ENCODE assay signal across 20 cellular contexts in the genomic region with DNA sequence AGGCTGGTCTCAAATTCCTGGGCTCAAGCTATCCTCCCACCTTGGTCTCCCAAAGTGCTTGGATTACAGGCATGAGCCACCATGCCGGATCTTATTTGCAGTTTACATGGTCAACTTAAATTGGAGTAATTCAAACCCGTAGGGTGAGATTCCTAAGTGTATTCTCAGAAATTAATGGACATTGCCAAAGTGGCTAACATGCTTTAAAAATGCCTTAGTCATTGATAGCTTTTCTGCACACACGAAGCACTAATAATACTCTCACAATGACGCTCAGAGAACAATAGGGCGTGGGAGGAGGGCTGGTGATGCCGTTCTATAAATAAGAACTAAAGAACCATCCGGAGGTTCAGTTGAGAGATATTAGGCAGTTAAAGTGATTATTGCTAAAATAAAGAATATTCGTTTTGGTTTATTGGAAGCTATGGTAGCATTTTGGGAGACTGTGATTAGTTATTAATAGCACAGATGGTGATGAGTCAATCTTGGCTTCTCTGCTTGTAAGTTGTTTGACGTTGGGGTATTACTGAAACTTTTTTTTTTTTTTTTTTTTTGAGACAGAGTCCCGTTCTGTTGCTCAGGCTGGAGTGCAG.
DNase-seq lines count a peak whose midpoint lies in the region; ATAC-seq, FAIRE-seq and TF ChIP-seq lines count a peak whose summit lies in the region.
"Had no signal": no experiment of that assay in that cellular context is flagged by ENCODE, and none has a peak within 500 bp of the region (broad histone marks: within the 10 kb centered on the region; RNA-seq: fewer than 3 reads in every experiment).

No MANE protein-coding gene starts in this region.

- no TSS peak for BruUV-seq in GM12878 (replicated peaks; lab: Mats Ljungman, UMichigan)

- H2AK5ac ChIP-seq in mesenchymal stem cell (ENCODE audit: low read length, severe bottlenecking): no peak overlapping the region

- H3K4ac ChIP-seq in mesenchymal stem cell (ENCODE audit: low read depth in 1 of 2, low read length in 2 of 2): no peak overlapping the region

- H3K9me3 ChIP-seq in GM12878 (replicated peaks; ENCODE audit: control insufficient read depth, insufficient read depth, low read length) (no peaks in the 10 kb centered on the region), mesenchymal stem cell (ENCODE audit: control insufficient read depth, low read length) (no peaks in the 10 kb centered on the region), spleen (no peaks in the 10 kb centered on the region)
- H3K9me3 ChIP-seq in naive thymus-derived CD4-positive, alpha-beta T cell (ENCODE audit: control insufficient read depth in 2 of 3, low read length in 3 of 3): no peaks in the 10 kb centered on the region
- H3K9me3 ChIP-seq: BE2C, neutrophil had no signal

- no peaks in the 10 kb centered on the region for H3K36me3 Mint-ChIP-seq in naive thymus-derived CD4-positive, alpha-beta T cell
- H3K36me3 Mint-ChIP-seq: memory B cell; stimulated activated memory B cell treated with anti-CD40 and anti-IgM and Interleukin-4, amounts not matched to agents 10 μg/mL and 1 μg/mL and 100 μg/mL, for 72 hours had no signal

- H3K18ac ChIP-seq in mesenchymal stem cell (ENCODE audit: low read depth in 1 of 2, low read length in 2 of 2): no peak overlapping the region

- no peak overlapping the region for H2BK5ac ChIP-seq in mesenchymal stem cell (ENCODE audit: low read depth, low read length, poor library complexity, severe bottlenecking)

- no peak overlapping the region for H3K4me3 ChIP-seq in GM12878
- no peak overlapping the region for H3K4me3 ChIP-seq in mesenchymal stem cell (ENCODE audit: insufficient read depth in 1 of 2, low read depth in 1 of 2, low read length in 2 of 2)
- H3K4me3 ChIP-seq in naive thymus-derived CD4-positive, alpha-beta T cell (ENCODE audit: low read length): no peak overlapping the region
- H3K4me3 ChIP-seq in spleen: no peak overlapping the region
- H3K4me3 ChIP-seq: dorsolateral prefrontal cortex had no signal

- H4K8ac ChIP-seq in mesenchymal stem cell (ENCODE audit: low read length): no peak overlapping the region

- H3K27me3 ChIP-seq in GM12878 (replicated peaks in 1 of 2; ENCODE audit: control insufficient read depth in 2 of 2, insufficient read depth in 2 of 2, low read length in 1 of 2): no peaks in the 10 kb centered on the region
- peaks cover 0 to 5% of the 10 kb centered on the region in 2 experiments for H3K27me3 ChIP-seq in mesenchymal stem cell (ENCODE audit: control insufficient read depth in 1 of 2, insufficient read depth in 1 of 2, low read length in 2 of 2)
- no peaks in the 10 kb centered on the region for H3K27me3 ChIP-seq in naive thymus-derived CD4-positive, alpha-beta T cell (ENCODE audit: control insufficient read depth in 2 of 2, insufficient read depth in 2 of 2, low read length in 2 of 2)
- H3K27me3 ChIP-seq in spleen (replicated peaks in 1 of 7): no peaks in the 10 kb centered on the region
- H3K27me3 ChIP-seq: BE2C, dorsolateral prefrontal cortex, neutrophil had no signal

- SMC1A ChIA-PET in GM12878 (lab: Charles Lee; ENCODE audit: uncharacterized antibody, unreplicated experiment): interaction anchor here (0.8 to 1.2 kb wide), 2 partner anchors 55 to 87 kb away, joined by 3 to 4 read pairs; no protein-coding TSS in a partner anchor

- TF ChIP-seq EP300 in GM12878 (IDR thresholded peaks at IDR 0.05; ENCODE audit: borderline replicate concordance in 1 of 2, control insufficient read depth in 1 of 2, low read depth in 2 of 2, low read length in 2 of 2): peak; percentile 65 to 77; a peak in 2 of 4 replicates

- no peak for TF ChIP-seq POLR2A in GM12878 (IDR thresholded peaks at IDR 0.05; ENCODE audit: low read depth, low read length)
- TF ChIP-seq POLR2A in spleen (IDR thresholded peaks at IDR 0.05): no peak

- H4K20me1 ChIP-seq in GM12878 (ENCODE audit: control insufficient read depth, insufficient read depth): no peaks in the 10 kb centered on the region

- H3K4me2 ChIP-seq in GM12878 (ENCODE audit: control insufficient read depth, insufficient read depth): peak overlapping the region; percentile 25; the same call in 1 of the 2 replicates
- H3K4me2 ChIP-seq in mesenchymal stem cell (ENCODE audit: low read length, poor library complexity, severe bottlenecking): no peak overlapping the region

- no peak for TF ChIP-seq CTCF in GM10248 (IDR thresholded peaks at IDR 0.05; ENCODE audit: control extremely low read depth, extremely low read depth, low read depth, missing control alignments)
- TF ChIP-seq CTCF in GM12878 (IDR thresholded peaks at IDR 0.05 in 2 of 3, conservative IDR thresholded peaks at IDR 0.05 in 1 of 3; ENCODE audit: control insufficient read depth in 2 of 3, extremely low read depth in 1 of 3, insufficient read depth in 1 of 3, low read depth in 3 of 3, low read length in 3 of 3): no peak
- TF ChIP-seq CTCF in spleen (IDR thresholded peaks at IDR 0.05 in 8 of 11, conservative IDR thresholded peaks at IDR 0.05 in 3 of 11): no peak

- 12% methylated on average over 9 of the region's 10 CpGs for WGBS in GM12878 (ENCODE audit: insufficient coverage, insufficient replicate concordance, low lambda C conversion rate, missing lambda C conversion rate)
- 90% methylated on average over 9 of the region's 10 CpGs for WGBS in mesenchymal stem cell
- WGBS in spleen, 5 donors: 49 to 78% (median 67%) methylated on average over 10 of the region's 10 CpGs

- peaks cover 0 to 9% (median 4%) of the 10 kb centered on the region in 5 donors for H3K27me3 Mint-ChIP-seq in naive thymus-derived CD4-positive, alpha-beta T cell
- H3K27me3 Mint-ChIP-seq: activated B cell treated with CpG ODN at 0.5 μM for 24 hours had no signal

- in situ Hi-C loops in GM12878 (cut with MboI): no loop called here

- no peaks in the 10 kb centered on the region for H3K79me2 ChIP-seq in GM12878 (ENCODE audit: control insufficient read depth, insufficient read depth, low read length)

- H3K4me3 Mint-ChIP-seq in naive thymus-derived CD4-positive, alpha-beta T cell: no peak overlapping the region
- H3K4me3 Mint-ChIP-seq: activated B cell treated with CpG ODN at 0.5 μM for 24 hours; memory B cell; stimulated activated memory B cell treated with anti-CD40 and anti-IgM and Interleukin-4, amounts not matched to agents 10 μg/mL and 1 μg/mL and 100 μg/mL, for 72 hours had no signal

- H3K23ac ChIP-seq in mesenchymal stem cell (ENCODE audit: low read length in 2 of 2): no peak overlapping the region

- no peak for FAIRE-seq in GM12878 (lab: Jason Lieb, UNC)

- H2AFZ ChIP-seq in GM12878 (ENCODE audit: control insufficient read depth, low read depth, low read length) (no peak overlapping the region; the same call in 1 of the 2 replicates), mesenchymal stem cell (ENCODE audit: low read depth, low read length) (no peak overlapping the region)

- H2BK15ac ChIP-seq in mesenchymal stem cell (ENCODE audit: low read depth, poor library complexity, severe bottlenecking): no peak overlapping the region

- peak; percentile 80 for ATAC-seq in HG02973 (IDR thresholded peaks at IDR 0.05; ENCODE audit: unreplicated experiment)
- ATAC-seq in GM12878: peak; percentile 92
- no peak for ATAC-seq in naive thymus-derived CD4-positive, alpha-beta T cell
- ATAC-seq: stimulated activated memory B cell treated with anti-CD40 and anti-IgM and Interleukin-4, amounts not matched to agents 10 μg/mL and 1 μg/mL and 100 μg/mL, for 72 hours had no signal

- no peak for TF ChIP-seq RAD21 in GM12878 (IDR thresholded peaks at IDR 0.05; ENCODE audit: insufficient read depth, low read depth, low read length)

- no peak overlapping the region for H4K91ac ChIP-seq in mesenchymal stem cell (ENCODE audit: low read length)

- H3K79me1 ChIP-seq in mesenchymal stem cell (replicated peaks; ENCODE audit: low read length, poor library complexity, severe bottlenecking): no peaks in the 10 kb centered on the region

- POLR2A ChIA-PET in GM10248 (lab: Yijun Ruan, JAX) (no interaction called here), GM12878 (lab: Charles Lee) (interaction anchor here (0.6 to 0.7 kb wide), 4 partner anchors 9 to 545 kb away, joined by 3 to 8 read pairs (median 6); no protein-coding TSS in a partner anchor)
- POLR2A ChIA-PET in naive thymus-derived CD4-positive, alpha-beta T cell (lab: Charles Lee): no interaction called here

- H2BK120ac ChIP-seq in mesenchymal stem cell (ENCODE audit: low read depth, low read length): no peak overlapping the region

- no peak overlapping the region for H3K27ac Mint-ChIP-seq in naive thymus-derived CD4-positive, alpha-beta T cell
- H3K27ac Mint-ChIP-seq: activated B cell treated with CpG ODN at 0.5 μM for 24 hours; memory B cell; stimulated activated memory B cell treated with anti-CD40 and anti-IgM and Interleukin-4, amounts not matched to agents 10 μg/mL and 1 μg/mL and 100 μg/mL, for 72 hours had no signal

- H3K4me1 ChIP-seq in GM12878 (ENCODE audit: control insufficient read depth, insufficient read depth, low read length) (no peaks in the 10 kb centered on the region), mesenchymal stem cell (ENCODE audit: control insufficient read depth, insufficient read depth, low read depth, low read length) (no peaks in the 10 kb centered on the region), spleen (no peaks in the 10 kb centered on the region)
- H3K4me1 ChIP-seq in naive thymus-derived CD4-positive, alpha-beta T cell (ENCODE audit: control insufficient read depth in 2 of 2, insufficient read depth in 2 of 2, low read length in 2 of 2): no peaks in the 10 kb centered on the region
- H3K4me1 ChIP-seq: BE2C had no signal

- RAD21 ChIA-PET in GM12878 (lab: Charles Lee; ENCODE audit: unreplicated experiment): no interaction called here

- H3K4me1 Mint-ChIP-seq in naive thymus-derived CD4-positive, alpha-beta T cell: no peaks in the 10 kb centered on the region
- H3K4me1 Mint-ChIP-seq: activated B cell treated with CpG ODN at 0.5 μM for 24 hours; memory B cell; stimulated activated memory B cell treated with anti-CD40 and anti-IgM and Interleukin-4, amounts not matched to agents 10 μg/mL and 1 μg/mL and 100 μg/mL, for 72 hours had no signal

- DNase-seq in GM10248 (ENCODE audit: extremely low spot score): peak; percentile 30
- peak; percentile 24 for DNase-seq in GM12878 (ENCODE audit: low read depth, low spot score)
- DNase-seq in mesenchymal stem cell: no peak
- no peak for DNase-seq in NCI-H2196 treated with DMSO at 0.1 percent for 48 hours (lab: John Stamatoyannopoulos, UW; ENCODE audit: unreplicated experiment)
- no peak for DNase-seq in naive thymus-derived CD4-positive, alpha-beta T cell
- no peak for DNase-seq in spleen
- DNase-seq in mesenteric fat pad (ENCODE audit: low spot score): no peak
- DNase-seq: activated B cell treated with CpG ODN at 0.5 μM for 24 hours; activated naive CD4-positive, alpha-beta T cell treated with Interleukin-2 at 50 U/mL for 16 hours; BE2C; DMS 273 treated with DMSO at 0.1 percent for 48 hours; dorsolateral prefrontal cortex; H7; NCI-H1436 treated with DMSO at 0.1 percent for 48 hours; NCI-H446 treated with DMSO at 0.1 percent for 48 hours; T-helper 1 cell had no signal

- H3K36me3 ChIP-seq in GM12878 (ENCODE audit: control insufficient read depth in 2 of 2, insufficient read depth in 2 of 2, low read length in 1 of 2): no peaks in the 10 kb centered on the region
- H3K36me3 ChIP-seq in mesenchymal stem cell (ENCODE audit: control insufficient read depth in 1 of 2, insufficient read depth in 2 of 2, low read depth in 1 of 2, low read length in 2 of 2): no peaks in the 10 kb centered on the region
- no peaks in the 10 kb centered on the region for H3K36me3 ChIP-seq in naive thymus-derived CD4-positive, alpha-beta T cell (ENCODE audit: control insufficient read depth in 2 of 3, insufficient read depth in 3 of 3, low read length in 3 of 3)
- no peaks in the 10 kb centered on the region for H3K36me3 ChIP-seq in spleen
- H3K36me3 ChIP-seq: BE2C, neutrophil had no signal

- no peak overlapping the region for H3K14ac ChIP-seq in mesenchymal stem cell (ENCODE audit: low read length in 2 of 2)

- peaks cover 0 to 2% (median 0%) of the 10 kb centered on the region in 11 donors for H3K9me3 Mint-ChIP-seq in naive thymus-derived CD4-positive, alpha-beta T cell
- H3K9me3 Mint-ChIP-seq: activated B cell treated with CpG ODN at 0.5 μM for 24 hours; memory B cell; stimulated activated memory B cell treated with anti-CD40 and anti-IgM and Interleukin-4, amounts not matched to agents 10 μg/mL and 1 μg/mL and 100 μg/mL, for 72 hours had no signal

- H3K27ac ChIP-seq in GM12878 (ENCODE audit: control insufficient read depth, insufficient read depth) (no peak overlapping the region), mesenchymal stem cell (ENCODE audit: low read length, poor library complexity, severe bottlenecking) (no peak overlapping the region), spleen (no peak overlapping the region)
- no peak overlapping the region for H3K27ac ChIP-seq in naive thymus-derived CD4-positive, alpha-beta T cell (ENCODE audit: low read depth, low read length)
- H3K27ac ChIP-seq: dorsolateral prefrontal cortex, neutrophil had no signal

- CTCF ChIA-PET in GM10248 (lab: Yijun Ruan, JAX) (interaction anchor here (1.1 to 1.7 kb wide), 2 partner anchors 17 to 52 kb away, joined by 3 to 7 read pairs; no protein-coding TSS in a partner anchor), GM12878 (lab: Yijun Ruan, JAX) (interaction anchor here (0.6 to 0.8 kb wide), 2 partner anchors 16 to 509 kb away, joined by 3 to 4 read pairs; no protein-coding TSS in a partner anchor)
- CTCF ChIA-PET in naive thymus-derived CD4-positive, alpha-beta T cell (lab: Charles Lee): interaction anchor here (0.6 kb wide), 1 partner anchor 601 kb away, joined by 3 read pairs; no protein-coding TSS in a partner anchor

- intact Hi-C loops in GM12878 (cut with micrococcal nuclease; ENCODE audit: unreplicated experiment): no loop called here
- intact Hi-C loops in naive thymus-derived CD4-positive, alpha-beta T cell (cut with micrococcal nuclease): no loop called here
- intact Hi-C loops in spleen (cut with DNase I; ENCODE audit: low total_unique reads): no loop called here

- H2BK12ac ChIP-seq in mesenchymal stem cell (ENCODE audit: low read length in 2 of 2): no peak overlapping the region

- H3K9ac ChIP-seq in GM12878 (ENCODE audit: control insufficient read depth, insufficient read depth, low read length): no peak overlapping the region
- H3K9ac ChIP-seq in mesenchymal stem cell (ENCODE audit: low read length): peak overlapping the region; percentile 46

Comparison
In these comparisons a context has a peak if more than half of its experiments do, and no peak if none do; other contexts are left out.
1. DNase-seq: peak in GM10248 (single experiment) and GM12878 (single experiment); none in mesenchymal stem cell (single experiment), NCI-H2196 treated with DMSO at 0.1 percent for 48 hours (single experiment), naive thymus-derived CD4-positive, alpha-beta T cell (0 of 9), spleen (single experiment) and mesenteric fat pad (single experiment).